In the genomic region with DNA sequence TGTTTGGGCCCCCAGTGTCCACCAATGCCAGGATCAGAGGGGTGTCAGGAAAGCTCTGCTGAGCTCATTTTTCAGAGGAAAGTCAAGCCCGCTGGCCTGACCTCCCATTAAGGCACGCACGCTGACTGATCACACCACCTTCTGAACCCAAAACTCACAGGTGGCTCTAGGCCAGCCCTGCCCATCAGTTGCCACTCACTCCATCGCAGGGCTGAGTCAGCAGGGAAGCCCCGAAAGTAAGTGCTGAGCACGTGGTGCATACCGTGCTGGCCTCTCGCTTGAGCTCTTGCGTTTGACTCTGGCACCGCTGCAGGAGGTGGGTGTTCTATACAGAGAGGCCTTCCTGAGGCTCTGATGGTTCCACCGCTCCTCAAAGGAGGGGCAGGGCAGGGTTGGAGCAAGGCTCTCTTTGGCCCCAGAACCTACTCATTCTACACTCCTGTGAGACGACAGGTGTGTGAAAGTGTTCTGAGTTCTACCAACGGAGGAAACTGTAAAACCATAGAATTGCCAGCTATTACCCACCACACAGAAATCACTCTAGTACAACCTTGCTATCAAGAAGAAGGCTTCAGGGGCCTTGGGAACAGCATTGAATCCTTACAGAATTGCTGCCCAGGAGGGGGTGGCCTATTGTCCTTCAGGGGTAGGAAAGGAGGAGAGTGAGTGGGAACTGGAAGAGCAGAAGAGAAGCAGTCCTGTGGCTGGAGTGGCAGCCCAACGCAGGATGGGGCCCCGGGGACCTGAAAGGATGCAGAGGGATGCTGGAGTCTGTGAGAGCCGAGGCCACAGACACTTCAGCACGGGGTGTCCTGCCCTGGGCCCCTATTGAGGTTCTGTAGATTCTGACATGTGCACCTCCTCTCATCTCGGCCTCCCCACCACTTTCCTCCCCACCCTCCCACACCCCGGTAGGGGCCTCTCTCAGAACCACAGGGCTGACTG, we compare ENCODE assay signal across 9 cellular contexts.
DNase-seq lines count a peak whose midpoint lies in the region; ATAC-seq lines count a peak whose summit lies in the region.
"Had no signal": no experiment of that assay in that cellular context is flagged by ENCODE, and none has a peak within 500 bp of the region (broad histone marks: within the 10 kb centered on the region; RNA-seq: fewer than 3 reads in every experiment).

No MANE protein-coding gene starts in this region.

- H3K36me3 Mint-ChIP-seq in activated CD4-positive, alpha-beta memory T cell treated with anti-CD3 and anti-CD28 coated beads for 36 hours = no peaks in the 10 kb centered on the region
- H3K36me3 Mint-ChIP-seq in activated CD4-positive, alpha-beta memory T cell treated with anti-CD3 and anti-CD28 coated beads, Interleukin-2, amount 10 ng/mL, durations not matched to agents 7 days and 5 days (ENCODE audit: low read depth) = peaks cover 6% of the 10 kb centered on the region
- no peaks in the 10 kb centered on the region for H3K36me3 Mint-ChIP-seq in natural killer cell treated with Interleukin-12 subunit alpha and Interleukin-12 subunit beta and Interleukin-15 and Interleukin-18, amount 100 ng/mL, for 72 hours

- DNase-seq in activated CD4-positive, alpha-beta memory T cell treated with anti-CD3 and anti-CD28 coated beads for 36 hours = peak; percentile 64
- DNase-seq in activated CD4-positive, alpha-beta memory T cell treated with anti-CD3 and anti-CD28 coated beads, Interleukin-2, amount 10 ng/mL, durations not matched to agents 7 days and 5 days = no peak
- DNase-seq in natural killer cell treated with Interleukin-12 subunit alpha and Interleukin-12 subunit beta and Interleukin-15 and Interleukin-18, amount 100 ng/mL, for 72 hours (ENCODE audit: low spot score) = no peak
- DNase-seq in H4 (ENCODE audit: low spot score) (no peak), dermis blood vessel endothelial cell (no peak)
- DNase-seq: NCI-H2029 treated with DMSO at 0.1 percent for 48 hours had no signal

- H3K9me3 Mint-ChIP-seq in activated CD4-positive, alpha-beta memory T cell treated with anti-CD3 and anti-CD28 coated beads for 36 hours = no peaks in the 10 kb centered on the region
- H3K9me3 Mint-ChIP-seq in activated CD4-positive, alpha-beta memory T cell treated with anti-CD3 and anti-CD28 coated beads, Interleukin-2, amount 10 ng/mL, durations not matched to agents 7 days and 5 days = no peaks in the 10 kb centered on the region
- H3K9me3 Mint-ChIP-seq in natural killer cell treated with Interleukin-12 subunit alpha and Interleukin-12 subunit beta and Interleukin-15 and Interleukin-18, amount 100 ng/mL, for 72 hours = no peaks in the 10 kb centered on the region

- H3K4me3 Mint-ChIP-seq in activated CD4-positive, alpha-beta memory T cell treated with anti-CD3 and anti-CD28 coated beads for 36 hours = no peak overlapping the region
- no peak overlapping the region for H3K4me3 Mint-ChIP-seq in activated CD4-positive, alpha-beta memory T cell treated with anti-CD3 and anti-CD28 coated beads, Interleukin-2, amount 10 ng/mL, durations not matched to agents 7 days and 5 days
- no peak overlapping the region for H3K4me3 Mint-ChIP-seq in natural killer cell treated with Interleukin-12 subunit alpha and Interleukin-12 subunit beta and Interleukin-15 and Interleukin-18, amount 100 ng/mL, for 72 hours

- intact Hi-C loops in activated CD4-positive, alpha-beta memory T cell treated with anti-CD3 and anti-CD28 coated beads for 36 hours (cut with micrococcal nuclease) = loop anchor here (2.0 kb wide), 1 partner anchor 20 kb away; no protein-coding TSS in a partner anchor

- ATAC-seq in GM19438 (IDR thresholded peaks at IDR 0.05; ENCODE audit: low read depth, unreplicated experiment) = peak; percentile 85
- ATAC-seq in HG03196 (IDR thresholded peaks at IDR 0.05; ENCODE audit: unreplicated experiment) = peak; percentile 64
- ATAC-seq in natural killer cell treated with Interleukin-12 subunit alpha and Interleukin-12 subunit beta and Interleukin-15 and Interleukin-18, amount 100 ng/mL, for 72 hours = peak; percentile 53 to 82
- ATAC-seq in GM19455 (IDR thresholded peaks at IDR 0.05; ENCODE audit: unreplicated experiment) = no peak

- POLR2A ChIA-PET in activated CD4-positive, alpha-beta memory T cell treated with anti-CD3 and anti-CD28 coated beads for 36 hours (lab: Charles Lee) = interaction anchor here (0.6 kb wide), 1 partner anchor 11 kb away, joined by 3 read pairs; no protein-coding TSS in a partner anchor
- POLR2A ChIA-PET in activated CD4-positive, alpha-beta memory T cell treated with anti-CD3 and anti-CD28 coated beads, Interleukin-2, amount 10 ng/mL, durations not matched to agents 7 days and 5 days (lab: Charles Lee) = interaction anchor here (1.0 to 1.2 kb wide), 2 partner anchors 18 to 38 kb away, joined by 3 to 4 read pairs; no protein-coding TSS in a partner anchor

- H3K4me1 Mint-ChIP-seq in activated CD4-positive, alpha-beta memory T cell treated with anti-CD3 and anti-CD28 coated beads for 36 hours (ENCODE audit: low read depth) = peaks cover 13% of the 10 kb centered on the region
- H3K4me1 Mint-ChIP-seq in activated CD4-positive, alpha-beta memory T cell treated with anti-CD3 and anti-CD28 coated beads, Interleukin-2, amount 10 ng/mL, durations not matched to agents 7 days and 5 days = peaks cover 10% of the 10 kb centered on the region
- peaks cover 14 to 23% of the 10 kb centered on the region in 2 donors for H3K4me1 Mint-ChIP-seq in natural killer cell treated with Interleukin-12 subunit alpha and Interleukin-12 subunit beta and Interleukin-15 and Interleukin-18, amount 100 ng/mL, for 72 hours (ENCODE audit: low read depth in 2 of 2)

- no peaks in the 10 kb centered on the region for H3K27me3 Mint-ChIP-seq in activated CD4-positive, alpha-beta memory T cell treated with anti-CD3 and anti-CD28 coated beads for 36 hours
- no peaks in the 10 kb centered on the region for H3K27me3 Mint-ChIP-seq in activated CD4-positive, alpha-beta memory T cell treated with anti-CD3 and anti-CD28 coated beads, Interleukin-2, amount 10 ng/mL, durations not matched to agents 7 days and 5 days
- H3K27me3 Mint-ChIP-seq in natural killer cell treated with Interleukin-12 subunit alpha and Interleukin-12 subunit beta and Interleukin-15 and Interleukin-18, amount 100 ng/mL, for 72 hours = no peaks in the 10 kb centered on the region

- CTCF ChIA-PET in activated CD4-positive, alpha-beta memory T cell treated with anti-CD3 and anti-CD28 coated beads for 36 hours (lab: Charles Lee) = interaction anchor here (0.9 kb wide), 1 partner anchor 474 kb away, joined by 3 read pairs; no protein-coding TSS in a partner anchor
- CTCF ChIA-PET in activated CD4-positive, alpha-beta memory T cell treated with anti-CD3 and anti-CD28 coated beads, Interleukin-2, amount 10 ng/mL, durations not matched to agents 7 days and 5 days (lab: Charles Lee) = no interaction called here

- H3K27ac Mint-ChIP-seq in activated CD4-positive, alpha-beta memory T cell treated with anti-CD3 and anti-CD28 coated beads for 36 hours = no peak overlapping the region
- H3K27ac Mint-ChIP-seq in activated CD4-positive, alpha-beta memory T cell treated with anti-CD3 and anti-CD28 coated beads, Interleukin-2, amount 10 ng/mL, durations not matched to agents 7 days and 5 days = no peak overlapping the region
- peak overlapping the region in 1 of 2 donors; percentile 15 for H3K27ac Mint-ChIP-seq in natural killer cell treated with Interleukin-12 subunit alpha and Interleukin-12 subunit beta and Interleukin-15 and Interleukin-18, amount 100 ng/mL, for 72 hours
